In the genomic region with DNA sequence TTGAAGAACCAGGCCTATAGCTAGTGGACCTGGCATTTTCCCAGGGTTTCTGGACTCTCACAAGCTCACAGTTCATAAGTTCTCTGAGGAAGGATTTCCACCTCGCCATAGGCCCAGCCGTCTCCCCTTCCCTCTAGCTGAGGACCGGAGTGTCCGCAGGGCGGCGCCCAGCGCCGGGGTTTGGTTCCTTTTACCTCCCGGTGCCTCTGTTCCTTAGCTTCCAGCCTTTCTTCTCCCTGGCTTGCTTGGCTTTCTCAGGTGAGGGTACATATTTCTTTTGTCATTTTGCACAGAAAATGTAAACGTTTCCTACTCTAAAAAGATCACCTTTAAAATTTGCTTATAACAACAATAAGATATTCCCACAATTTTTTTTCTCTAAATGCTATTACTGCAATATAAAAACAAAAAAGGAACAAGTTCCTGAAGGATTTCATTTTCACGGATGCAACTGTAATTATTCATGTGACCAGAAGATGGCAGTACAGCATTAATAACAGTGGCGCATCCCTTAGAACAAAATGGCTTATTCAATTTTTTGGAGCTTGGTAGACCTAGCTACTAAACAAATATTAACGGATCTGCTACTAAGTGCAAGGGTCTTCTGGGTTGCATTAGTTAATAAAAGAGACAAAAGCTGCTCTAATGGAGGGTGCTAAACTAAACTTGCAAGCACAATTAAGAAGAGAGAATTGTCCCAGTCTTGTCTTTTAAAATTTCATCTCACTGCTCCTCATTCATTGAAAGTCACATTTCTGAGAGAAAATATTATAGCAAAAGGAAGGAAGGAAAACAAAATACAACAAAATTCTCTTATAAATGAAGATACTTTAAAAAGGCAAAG, we compare ENCODE assay signal across 8 cellular contexts.
DNase-seq lines count a peak whose midpoint lies in the region; ATAC-seq and TF ChIP-seq lines count a peak whose summit lies in the region.

No MANE protein-coding gene starts in this region.

- no peaks in the 10 kb centered on the region for H3K9me3 ChIP-seq in heart left ventricle
- H3K9me3 ChIP-seq in stomach: no peaks in the 10 kb centered on the region

- H3K27ac Mint-ChIP-seq in immature natural killer cell: no peak overlapping the region
- no peak overlapping the region for H3K27ac Mint-ChIP-seq in activated naive CD8-positive, alpha-beta T cell treated with anti-CD3 and anti-CD28 coated beads, Interleukin-2, amount 50 U/mL, for 24 hours

- in situ Hi-C loops in astrocyte of the cerebellum (cut with HindIII; ENCODE audit: low sequenced_read_pairs): no loop called here

- peaks cover 0 to 2% (median 0%) of the 10 kb centered on the region in 9 donors for H3K27me3 ChIP-seq in heart left ventricle
- no peaks in the 10 kb centered on the region for H3K27me3 ChIP-seq in stomach

- H3K36me3 ChIP-seq in heart left ventricle: no peaks in the 10 kb centered on the region
- H3K36me3 ChIP-seq in stomach: no peaks in the 10 kb centered on the region

- H3K27ac ChIP-seq in heart left ventricle (no peak overlapping the region), stomach (no peak overlapping the region)

- H3K4me1 Mint-ChIP-seq in immature natural killer cell: no peaks in the 10 kb centered on the region
- peaks cover 9% of the 10 kb centered on the region for H3K4me1 Mint-ChIP-seq in activated naive CD8-positive, alpha-beta T cell treated with anti-CD3 and anti-CD28 coated beads, Interleukin-2, amount 50 U/mL, for 24 hours

- DNase-seq in heart left ventricle (peak in 1 of 5 donors; percentile 51), Right ventricle myocardium inferior (ENCODE audit: missing footprints) (no peak), NCI-H2227 treated with DMSO at 0.1 percent for 48 hours (lab: John Stamatoyannopoulos, UW) (peak; percentile 70), astrocyte of the cerebellum (ENCODE audit: low read depth) (peak; percentile 60), immature natural killer cell (peak; percentile 5 to 32 (median 27)), stomach (peak; percentile 31)
- no peak for DNase-seq in activated naive CD8-positive, alpha-beta T cell treated with anti-CD3 and anti-CD28 coated beads, Interleukin-2, amount 50 U/mL, for 24 hours

- H3K4me3 ChIP-seq in heart left ventricle (no peak overlapping the region), astrocyte of the cerebellum (ENCODE audit: low read depth, low read length) (no peak overlapping the region), stomach (no peak overlapping the region)

- TF ChIP-seq POLR2A in heart left ventricle (IDR thresholded peaks at IDR 0.05) (no peak), stomach (IDR thresholded peaks at IDR 0.05) (no peak)

- TF ChIP-seq CTCF in heart left ventricle (IDR thresholded peaks at IDR 0.05) (peak; percentile 74 to 89 (median 80)), astrocyte of the cerebellum (IDR thresholded peaks at IDR 0.05; ENCODE audit: low read depth, low read length, missing control alignments) (peak; percentile 40), stomach (IDR thresholded peaks at IDR 0.05) (peak in 5 of 7 experiments; percentile 72 to 87 (median 80))

- H3K9me3 Mint-ChIP-seq in immature natural killer cell: no peaks in the 10 kb centered on the region
- H3K9me3 Mint-ChIP-seq in activated naive CD8-positive, alpha-beta T cell treated with anti-CD3 and anti-CD28 coated beads, Interleukin-2, amount 50 U/mL, for 24 hours: peaks cover 4% of the 10 kb centered on the region

- ATAC-seq in heart left ventricle (no peak), Right ventricle myocardium inferior (no peak), HG02759 (IDR thresholded peaks at IDR 0.05; ENCODE audit: unreplicated experiment) (peak; percentile 69)
- no peak for ATAC-seq in activated naive CD8-positive, alpha-beta T cell treated with anti-CD3 and anti-CD28 coated beads, Interleukin-2, amount 50 U/mL, for 24 hours

- WGBS in heart left ventricle, 4 donors: 2 to 7% (median 3%) methylated on average over 13 of the region's 13 CpGs
- 3 to 6% (median 4%) methylated on average over 13 of the region's 13 CpGs for WGBS in stomach, 5 donors

- H3K4me1 ChIP-seq in heart left ventricle: peaks cover 0 to 7% (median 0%) of the 10 kb centered on the region in 12 donors
- peaks cover 0 to 7% (median 0%) of the 10 kb centered on the region in 4 donors for H3K4me1 ChIP-seq in stomach

- peaks cover 0 to 7% (median 4%) of the 10 kb centered on the region in 3 donors for H3K27me3 Mint-ChIP-seq in immature natural killer cell (ENCODE audit: low read depth in 3 of 3)
- no peaks in the 10 kb centered on the region for H3K27me3 Mint-ChIP-seq in activated naive CD8-positive, alpha-beta T cell treated with anti-CD3 and anti-CD28 coated beads, Interleukin-2, amount 50 U/mL, for 24 hours

- intact Hi-C loops in heart left ventricle (cut with DNase I) (loop anchor here (1.0 to 10.0 kb wide), 7 partner anchors 210 to 1540 kb away; no protein-coding TSS in a partner anchor), Right ventricle myocardium inferior (cut with DNase I) (loop anchor here (5.0 to 10.0 kb wide), 2 partner anchors 550 to 953 kb away; no protein-coding TSS in a partner anchor), stomach (cut with DNase I; ENCODE audit: low total_unique reads) (no loop called here)

- no peaks in the 10 kb centered on the region for H3K36me3 Mint-ChIP-seq in immature natural killer cell
- H3K36me3 Mint-ChIP-seq in activated naive CD8-positive, alpha-beta T cell treated with anti-CD3 and anti-CD28 coated beads, Interleukin-2, amount 50 U/mL, for 24 hours (ENCODE audit: low read depth): no peaks in the 10 kb centered on the region

- TF ChIP-seq EP300 in stomach (IDR thresholded peaks at IDR 0.05): no peak

- no peak overlapping the region for H3K4me3 Mint-ChIP-seq in immature natural killer cell
- H3K4me3 Mint-ChIP-seq in activated naive CD8-positive, alpha-beta T cell treated with anti-CD3 and anti-CD28 coated beads, Interleukin-2, amount 50 U/mL, for 24 hours: no peak overlapping the region

Comparison
In these comparisons a context has a peak if more than half of its experiments do, and no peak if none do; other contexts are left out.
1. DNase-seq: peak in NCI-H2227 treated with DMSO at 0.1 percent for 48 hours (single experiment), astrocyte of the cerebellum (single experiment), immature natural killer cell (3 of 3) and stomach (single experiment); none in Right ventricle myocardium inferior (single experiment) and activated naive CD8-positive, alpha-beta T cell treated with anti-CD3 and anti-CD28 coated beads, Interleukin-2, amount 50 U/mL, for 24 hours (single experiment).
2. Peak in every context shown above with its lines, with median percentiles within 50 percentile points of each other: CTCF ChIP-seq.